ENCODE assay signal across 32 cellular contexts in the genomic region with DNA sequence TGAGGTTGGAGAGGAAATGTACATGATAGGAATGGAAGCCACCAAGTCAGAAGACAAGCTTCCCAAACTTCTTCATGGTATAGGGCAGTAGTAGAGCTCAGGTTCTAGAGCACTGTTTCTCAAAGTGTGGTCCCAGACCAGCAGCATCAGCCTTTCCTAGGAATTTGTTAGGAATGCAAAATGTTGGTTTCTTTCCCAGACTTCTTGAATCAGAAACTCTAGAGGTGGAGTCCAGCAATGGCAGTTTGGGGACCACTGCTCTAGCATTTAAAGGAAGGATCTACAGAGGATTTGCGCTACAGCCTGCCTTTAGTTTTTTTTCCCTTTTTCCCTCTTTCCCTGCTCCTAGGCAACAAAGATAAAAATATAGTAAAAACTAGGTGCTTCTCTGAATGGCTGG. TPM values are rescaled to one million over a fixed set of nuclear protein-coding genes. Genes with fewer than 3 reads are reported as not detected.
"Had no signal": no experiment of that assay in that cellular context is flagged by ENCODE, and none has a peak within 500 bp of the region (broad histone marks: within the 10 kb centered on the region; RNA-seq: fewer than 3 reads in every experiment).

No MANE protein-coding gene starts in this region.

- H3K9me3 ChIP-seq: body of pancreas, gastroesophageal sphincter, thoracic aorta, vagina had no signal

- FAIRE-seq: colon, endothelial cell of umbilical vein had no signal

- H3K27ac ChIP-seq: body of pancreas, dorsolateral prefrontal cortex, gastroesophageal sphincter, left ventricle myocardium inferior, spleen, thoracic aorta, vagina had no signal

- H3K9me3 Mint-ChIP-seq: activated T-helper 2 cell treated with anti-CD3 and anti-CD28 coated beads, Interferon-gamma antibody, Interleukin-2, Interleukin-4, amounts not matched to agents 10 μg/mL and 5 μg/mL and 100 μg/mL, durations not matched to agents 14 hours and 24 hours and 36 hours had no signal

- DNase-seq: activated CD4-positive, alpha-beta T cell treated with anti-CD3 and anti-CD28 coated beads for 4 hours; activated CD4-positive, alpha-beta T cell treated with anti-CD3 and anti-CD28 coated beads, Interleukin-2, amount 50 U/mL, for 48 hours; activated CD4-positive, CD25-positive, alpha-beta regulatory T cell; activated CD8-positive, alpha-beta memory T cell treated with anti-CD3 and anti-CD28 coated beads, Interleukin-2, amount 50 U/mL, for 48 hours; activated naive CD4-positive, alpha-beta T cell; activated naive CD8-positive, alpha-beta T cell treated with anti-CD3 and anti-CD28 coated beads for 36 hours; activated T-cell treated with anti-CD3 and anti-CD28 coated beads, Interleukin-2, amount 50 U/mL, for 4 hours; amniotic stem cell; body of pancreas; central memory CD4-positive, alpha-beta T cell; dorsolateral prefrontal cortex; effector memory CD8-positive, alpha-beta T cell; head of caudate nucleus; hypothalamus; left ventricle myocardium inferior; natural killer cell; retina; spleen; stimulated activated CD4-positive, alpha-beta T cell treated with anti-CD3 and anti-CD28 coated beads, Interleukin-4, amount 100 ng/mL, for 1 hour; stimulated activated naive CD4-positive, alpha-beta T cell had no signal

- H3K4me1 Mint-ChIP-seq: activated naive CD8-positive, alpha-beta T cell treated with anti-CD3 and anti-CD28 coated beads for 36 hours; mesothelial cell of epicardium; natural killer cell had no signal

- H3K27me3 ChIP-seq: body of pancreas, gastroesophageal sphincter, spleen, vagina had no signal

- ATAC-seq: activated T-cell treated with anti-CD3 and anti-CD28 coated beads, Interleukin-2, amount 50 U/mL, for 4 hours; body of pancreas; effector memory CD8-positive, alpha-beta T cell; esophagus mucosa; gastroesophageal sphincter; natural killer cell had no signal

- H3K36me3 ChIP-seq: gastroesophageal sphincter, left ventricle myocardium inferior, spleen, thoracic aorta, vagina had no signal

- H3K4me1 ChIP-seq: body of pancreas, gastroesophageal sphincter, left ventricle myocardium inferior, spleen, vagina had no signal

- H3K4me3 ChIP-seq: body of pancreas, dorsolateral prefrontal cortex, gastroesophageal sphincter, left ventricle myocardium inferior, spleen, thoracic aorta, vagina had no signal

- H3K4me3 Mint-ChIP-seq: activated naive CD8-positive, alpha-beta T cell treated with anti-CD3 and anti-CD28 coated beads for 36 hours; activated T-cell treated with anti-CD3 and anti-CD28 coated beads, Interleukin-2, amount 50 U/mL, for 4 hours; effector memory CD8-positive, alpha-beta T cell; mesothelial cell of epicardium; natural killer cell; type B pancreatic cell had no signal

- H3K27ac Mint-ChIP-seq: activated naive CD8-positive, alpha-beta T cell treated with anti-CD3 and anti-CD28 coated beads for 36 hours; activated T-helper 2 cell treated with anti-CD3 and anti-CD28 coated beads, Interferon-gamma antibody, Interleukin-2, Interleukin-4, amounts not matched to agents 10 μg/mL and 5 μg/mL and 100 μg/mL, durations not matched to agents 14 hours and 24 hours and 36 hours; effector memory CD8-positive, alpha-beta T cell; mesothelial cell of epicardium; natural killer cell; type B pancreatic cell had no signal

- H3K36me3 Mint-ChIP-seq: activated naive CD8-positive, alpha-beta T cell treated with anti-CD3 and anti-CD28 coated beads for 36 hours; natural killer cell; type B pancreatic cell had no signal

RNA-seq across cellular contexts. Expression of a gene that starts 17.0 kb away (rescaled TPM):
- total RNA-seq: activated CD8-positive, alpha-beta memory T cell treated with anti-CD3 and anti-CD28 coated beads for 36 hours; activated naive CD8-positive, alpha-beta T cell treated with anti-CD3 and anti-CD28 coated beads for 36 hours; activated T-cell treated with anti-CD3 and anti-CD28 coated beads, Interleukin-2, amount 50 U/mL, for 4 hours; activated T-helper 2 cell treated with anti-CD3 and anti-CD28 coated beads, Interferon-gamma antibody, Interleukin-2, Interleukin-4, amounts not matched to agents 10 μg/mL and 5 μg/mL and 100 μg/mL, durations not matched to agents 14 hours and 24 hours and 36 hours; body of pancreas; dorsolateral prefrontal cortex; endothelial cell of umbilical vein; gastroesophageal sphincter; left ventricle myocardium inferior; lung microvascular endothelial cell; mesothelial cell of epicardium; natural killer cell; posterior vena cava; thoracic aorta; vagina had no signal

RNA-seq across cellular contexts. Expression of a gene that starts 48.3 kb away (rescaled TPM):
- total RNA-seq: activated CD8-positive, alpha-beta memory T cell treated with anti-CD3 and anti-CD28 coated beads for 36 hours; activated naive CD8-positive, alpha-beta T cell treated with anti-CD3 and anti-CD28 coated beads for 36 hours; activated T-cell treated with anti-CD3 and anti-CD28 coated beads, Interleukin-2, amount 50 U/mL, for 4 hours; activated T-helper 2 cell treated with anti-CD3 and anti-CD28 coated beads, Interferon-gamma antibody, Interleukin-2, Interleukin-4, amounts not matched to agents 10 μg/mL and 5 μg/mL and 100 μg/mL, durations not matched to agents 14 hours and 24 hours and 36 hours; endothelial cell of umbilical vein; left ventricle myocardium inferior; lung microvascular endothelial cell; mesothelial cell of epicardium; natural killer cell; spleen; vagina had no signal
